8 cellular contexts compared by ENCODE assay signal in genomic region chr4:87005369-87005689, GRCh38.
A peak's percentile ranks its signal among the peaks of the same experiment; 100 is the strongest.
DNase-seq lines count a peak whose midpoint lies in the region; ATAC-seq and TF ChIP-seq lines count a peak whose summit lies in the region.

No MANE protein-coding gene starts in this region.

- no peaks in the 10 kb centered on the region for H3K36me3 Mint-ChIP-seq in T-helper 17 cell (ENCODE audit: low read depth)
- no peaks in the 10 kb centered on the region for H3K36me3 Mint-ChIP-seq in stimulated activated naive B cell treated with anti-CD40 and anti-IgM and Interleukin-4, amounts not matched to agents 10 μg/mL and 1 μg/mL and 100 μg/mL, for 72 hours

- peak overlapping the region; percentile 99 for H3K27ac Mint-ChIP-seq in T-helper 17 cell
- H3K27ac Mint-ChIP-seq in stimulated activated naive B cell treated with anti-CD40 and anti-IgM and Interleukin-4, amounts not matched to agents 10 μg/mL and 1 μg/mL and 100 μg/mL, for 72 hours: peak overlapping the region; percentile 99

- H3K9ac ChIP-seq in SK-N-SH: no peak overlapping the region

- no peak overlapping the region for H2AFZ ChIP-seq in SK-N-SH (ENCODE audit: low read depth)

- H3K79me2 ChIP-seq in SK-N-SH (ENCODE audit: insufficient read depth): peaks cover 25% of the 10 kb centered on the region

- H3K4me1 ChIP-seq in SK-N-SH (ENCODE audit: control insufficient read depth in 1 of 2, insufficient read depth in 2 of 2, low read depth in 1 of 2, low read length in 1 of 2): peaks cover under 1 to 11% of the 10 kb centered on the region in 2 experiments

- no peaks in the 10 kb centered on the region for H3K36me3 ChIP-seq in SK-N-SH (replicated peaks in 1 of 2; ENCODE audit: control insufficient read depth in 1 of 2, insufficient read depth in 2 of 2, low read length in 1 of 2)

- no peaks in the 10 kb centered on the region for H3K9me3 Mint-ChIP-seq in stimulated activated naive B cell treated with anti-CD40 and anti-IgM and Interleukin-4, amounts not matched to agents 10 μg/mL and 1 μg/mL and 100 μg/mL, for 72 hours

- no peaks in the 10 kb centered on the region for H3K27me3 ChIP-seq in SK-N-SH (ENCODE audit: insufficient read depth)

- no peak for TF ChIP-seq EP300 in SK-N-SH (IDR thresholded peaks at IDR 0.05; ENCODE audit: borderline replicate concordance in 1 of 2, low read depth in 1 of 2, low read length in 1 of 2)

- H3K4me3 Mint-ChIP-seq in T-helper 17 cell: peak overlapping the region; percentile 98
- peak overlapping the region; percentile 92 to 97 for H3K4me3 Mint-ChIP-seq in stimulated activated naive B cell treated with anti-CD40 and anti-IgM and Interleukin-4, amounts not matched to agents 10 μg/mL and 1 μg/mL and 100 μg/mL, for 72 hours

- H3K4me3 ChIP-seq in SK-N-SH (ENCODE audit: low read depth in 2 of 2, low read length in 1 of 2): no peak overlapping the region

- H3K4me1 Mint-ChIP-seq in T-helper 17 cell: peaks cover 38% of the 10 kb centered on the region
- peaks cover 35 to 51% of the 10 kb centered on the region in 2 donors for H3K4me1 Mint-ChIP-seq in stimulated activated naive B cell treated with anti-CD40 and anti-IgM and Interleukin-4, amounts not matched to agents 10 μg/mL and 1 μg/mL and 100 μg/mL, for 72 hours

- H4K20me1 ChIP-seq in SK-N-SH (ENCODE audit: insufficient read depth): no peaks in the 10 kb centered on the region

- H3K9me3 ChIP-seq in SK-N-SH (no peaks in the 10 kb centered on the region), T-helper 17 cell (ENCODE audit: control insufficient read depth, low read length, poor library complexity, severe bottlenecking) (no peaks in the 10 kb centered on the region)

- DNase-seq in SK-N-SH (no peak), T-helper 17 cell (no peak), foreskin melanocyte (peak; percentile 71)
- no peak for DNase-seq in stimulated activated naive B cell treated with anti-CD40 and anti-IgM and Interleukin-4, amounts not matched to agents 10 μg/mL and 1 μg/mL and 100 μg/mL, for 72 hours

- TF ChIP-seq CTCF in SK-N-SH (IDR thresholded peaks at IDR 0.05): no peak

- 94% methylated on average over 1 of the region's 1 CpG for WGBS in SK-N-SH (ENCODE audit: low lambda C conversion rate)

- H3K27ac ChIP-seq in SK-N-SH (ENCODE audit: low read depth in 2 of 2, low read length in 1 of 2): peak overlapping the region in 1 of 2 experiments; percentile 98; a peak in 1 of 4 replicates

- no peak for ATAC-seq in SK-N-SH treated with all-trans-retinoic acid at 6 μM for 48 hours
- no peak for ATAC-seq in T-helper 17 cell
- no peak for ATAC-seq in stimulated activated naive B cell treated with anti-CD40 and anti-IgM and Interleukin-4, amounts not matched to agents 10 μg/mL and 1 μg/mL and 100 μg/mL, for 72 hours (replicated peaks)
- no peak for ATAC-seq in GM18502 (IDR thresholded peaks at IDR 0.05; ENCODE audit: poor library complexity, unreplicated experiment)
- no peak for ATAC-seq in GM18858 (IDR thresholded peaks at IDR 0.05; ENCODE audit: unreplicated experiment)
- ATAC-seq in GM21381 (IDR thresholded peaks at IDR 0.05; ENCODE audit: unreplicated experiment): no peak

- POLR2A ChIA-PET in SK-N-SH (lab: Yijun Ruan, JAX): interaction anchor here (0.6 kb wide), 1 partner anchor 376 kb away, joined by 6 read pairs; no protein-coding TSS in a partner anchor

- H3F3A ChIP-seq in SK-N-SH (replicated peaks; ENCODE audit: insufficient read depth): peaks cover 5% of the 10 kb centered on the region

- no peak for TF ChIP-seq RAD21 in SK-N-SH (IDR thresholded peaks at IDR 0.05; ENCODE audit: low read length)

- no peaks in the 10 kb centered on the region for H3K9me2 ChIP-seq in SK-N-SH

- CTCF ChIA-PET in SK-N-SH (lab: Yijun Ruan, JAX): interaction anchor here (0.7 to 5.5 kb wide), 4 partner anchors 68 to 88 kb away, joined by 3 to 35 read pairs (median 10); partner anchors contain the start of gene AFF1

- H3K27me3 Mint-ChIP-seq in T-helper 17 cell: no peaks in the 10 kb centered on the region
- H3K27me3 Mint-ChIP-seq in stimulated activated naive B cell treated with anti-CD40 and anti-IgM and Interleukin-4, amounts not matched to agents 10 μg/mL and 1 μg/mL and 100 μg/mL, for 72 hours: no peaks in the 10 kb centered on the region

- H3K4me2 ChIP-seq in SK-N-SH: 0 out of 2 replicates have a peak overlapping the region, but pooled peaks have one; percentile 82

TF ChIP-seq in SK-N-SH, 30 proteins besides CTCF, POLR2A, EP300 and RAD21:
- TF ChIP-seq POLR2AphosphoS5 (IDR thresholded peaks at IDR 0.05; ENCODE audit: low read depth, low read length) (no peak), RXRA (IDR thresholded peaks at IDR 0.05; ENCODE audit: borderline replicate concordance, low read depth) (no peak), NFIC (IDR thresholded peaks at IDR 0.05; ENCODE audit: borderline replicate concordance) (no peak), MXI1 (IDR thresholded peaks at IDR 0.05; ENCODE audit: low read depth, low read length) (no peak), JUND (IDR thresholded peaks at IDR 0.05) (no peak)

TF ChIP-seq in SK-N-SH treated with all-trans-retinoic acid at 6 μM for 48 hours, 23 proteins besides CTCF, POLR2A, EP300 and RAD21:
- no peak for TF ChIP-seq ZNF8 (CRISPR knock-in tag; IDR thresholded peaks at IDR 0.05)
- TF ChIP-seq CSDC2 (CRISPR knock-in tag; IDR thresholded peaks at IDR 0.05): no peak
- no peak for TF ChIP-seq RARB (CRISPR knock-in tag; IDR thresholded peaks at IDR 0.05)
- TF ChIP-seq OSR1 (CRISPR knock-in tag; IDR thresholded peaks at IDR 0.05): no peak
- no peak for TF ChIP-seq PATZ1 (CRISPR knock-in tag; IDR thresholded peaks at IDR 0.05; ENCODE audit: borderline replicate concordance)
- TF ChIP-seq PPARA (CRISPR knock-in tag; IDR thresholded peaks at IDR 0.05; ENCODE audit: borderline replicate concordance): no peak
- TF ChIP-seq SNAI2 (CRISPR knock-in tag; IDR thresholded peaks at IDR 0.05): no peak
